ENCODE assay signal across 9 cellular contexts in genomic region chr2:207662203-207662602, GRCh38. TPM values are rescaled to one million over a fixed set of nuclear protein-coding genes. Genes with fewer than 3 reads are reported as not detected.
A peak's percentile ranks its signal among the peaks of the same experiment; 100 is the strongest.
DNase-seq lines count a peak whose midpoint lies in the region; ATAC-seq and TF ChIP-seq lines count a peak whose summit lies in the region.
"Had no signal": no experiment of that assay in that cellular context is flagged by ENCODE, and none has a peak within 500 bp of the region (broad histone marks: within the 10 kb centered on the region; RNA-seq: fewer than 3 reads in every experiment).

No MANE protein-coding gene starts in this region.

- DNase-seq in GM13977 (ENCODE audit: low spot score), result peak; percentile 42
- no peak for DNase-seq in T-helper 17 cell
- no peak for DNase-seq in cortex of kidney (lab: John Stamatoyannopoulos, UW)
- DNase-seq in NCI-H345 treated with DMSO at 0.1 percent for 48 hours (lab: John Stamatoyannopoulos, UW; ENCODE audit: unreplicated experiment), result no peak
- DNase-seq in mesenchymal stem cell, result no peak
- no peak for DNase-seq in EL
- DNase-seq: NCI-H524 treated with DMSO at 0.1 percent for 48 hours had no signal

- no peak overlapping the region for H2BK15ac ChIP-seq in mesenchymal stem cell (ENCODE audit: low read depth, poor library complexity, severe bottlenecking)

- H3K4me1 Mint-ChIP-seq in T-helper 17 cell, result peaks cover 3% of the 10 kb centered on the region

- no peak overlapping the region for H2BK12ac ChIP-seq in mesenchymal stem cell (ENCODE audit: low read length in 2 of 2)

- no peak overlapping the region for H3K9ac ChIP-seq in mesenchymal stem cell (ENCODE audit: low read length)

- H3K4me3 ChIP-seq in mesenchymal stem cell (ENCODE audit: insufficient read depth in 1 of 2, low read depth in 1 of 2, low read length in 2 of 2), result no peak overlapping the region

- no peaks in the 10 kb centered on the region for H3K27me3 Mint-ChIP-seq in T-helper 17 cell

- H2BK120ac ChIP-seq in mesenchymal stem cell (ENCODE audit: low read depth, low read length), result no peak overlapping the region

- H3K23ac ChIP-seq in mesenchymal stem cell (ENCODE audit: low read length in 2 of 2), result no peak overlapping the region

- H3K9me3 ChIP-seq in T-helper 17 cell (ENCODE audit: control insufficient read depth, low read length, poor library complexity, severe bottlenecking) (no peaks in the 10 kb centered on the region), mesenchymal stem cell (ENCODE audit: control insufficient read depth, low read length) (no peaks in the 10 kb centered on the region)

- no peak overlapping the region for H3K4me2 ChIP-seq in mesenchymal stem cell (ENCODE audit: low read length, poor library complexity, severe bottlenecking)

- H3K4me3 Mint-ChIP-seq in T-helper 17 cell, result no peak overlapping the region

- no peak overlapping the region for H2BK5ac ChIP-seq in mesenchymal stem cell (ENCODE audit: low read depth, low read length, poor library complexity, severe bottlenecking)

- no peak overlapping the region for H4K91ac ChIP-seq in mesenchymal stem cell (ENCODE audit: low read length)

- no peak overlapping the region for H3K14ac ChIP-seq in mesenchymal stem cell (ENCODE audit: low read length in 2 of 2)

- no peak for TF ChIP-seq CTCF in GM13977 (IDR thresholded peaks at IDR 0.05; ENCODE audit: extremely low read depth, insufficient read depth, missing control alignments)

- in situ Hi-C loops in GM13977 (cut with MboI; ENCODE audit: low pct_unique_long_range_greater_than_20kb, low sequenced_read_pairs, unreplicated experiment), result no loop called here

- no peak overlapping the region for H4K8ac ChIP-seq in mesenchymal stem cell (ENCODE audit: low read length)

- H3K27ac ChIP-seq in mesenchymal stem cell (ENCODE audit: low read length, poor library complexity, severe bottlenecking), result no peak overlapping the region

- no peak overlapping the region for H2AK5ac ChIP-seq in mesenchymal stem cell (ENCODE audit: low read length, severe bottlenecking)

- no peak overlapping the region for H3K27ac Mint-ChIP-seq in T-helper 17 cell

- no peaks in the 10 kb centered on the region for H3K36me3 Mint-ChIP-seq in T-helper 17 cell (ENCODE audit: low read depth)

- peak; percentile 87 for ATAC-seq in GM19397 (IDR thresholded peaks at IDR 0.05; ENCODE audit: unreplicated experiment)
- peak; percentile 86 for ATAC-seq in HG03095 (IDR thresholded peaks at IDR 0.05; ENCODE audit: unreplicated experiment)
- ATAC-seq in T-helper 17 cell, result peak; percentile 81

- peaks cover 3% of the 10 kb centered on the region for H3K4me1 ChIP-seq in mesenchymal stem cell (ENCODE audit: control insufficient read depth, insufficient read depth, low read depth, low read length)

- no peaks in the 10 kb centered on the region for H3K79me1 ChIP-seq in mesenchymal stem cell (replicated peaks; ENCODE audit: low read length, poor library complexity, severe bottlenecking)

- H3K36me3 ChIP-seq in mesenchymal stem cell (ENCODE audit: control insufficient read depth in 1 of 2, insufficient read depth in 2 of 2, low read depth in 1 of 2, low read length in 2 of 2), result no peaks in the 10 kb centered on the region

- no peak overlapping the region for H2AFZ ChIP-seq in mesenchymal stem cell (ENCODE audit: low read depth, low read length)

- no peaks in the 10 kb centered on the region for H3K27me3 ChIP-seq in mesenchymal stem cell (ENCODE audit: control insufficient read depth in 1 of 2, insufficient read depth in 1 of 2, low read length in 2 of 2)

- no peak overlapping the region for H3K18ac ChIP-seq in mesenchymal stem cell (ENCODE audit: low read depth in 1 of 2, low read length in 2 of 2)

- H3K4ac ChIP-seq in mesenchymal stem cell (ENCODE audit: low read depth in 1 of 2, low read length in 2 of 2), result no peak overlapping the region

- WGBS in mesenchymal stem cell, result 96% methylated on average over 2 of the region's 2 CpGs

RNA-seq across cellular contexts. Expression of gene METTL21A, which starts 37.0 kb away (rescaled TPM):
- total RNA-seq in T-helper 17 cell, result 10 to 100 TPM in 1 of 2 donors, 1 to 10 TPM in 1; 6.9 to 13.9 TPM
- 13.1 TPM for polyA plus RNA-seq in mesenchymal stem cell (2013, experiment 1 of 2)
- 13.2 TPM for polyA plus RNA-seq in mesenchymal stem cell (2013, experiment 2 of 2)

RNA-seq across cellular contexts. Expression of gene CCNYL1, which starts 49.2 kb away (rescaled TPM):
- 10 to 100 TPM; 12.1 to 14.3 TPM for total RNA-seq in T-helper 17 cell
- 13.9 TPM for polyA plus RNA-seq in mesenchymal stem cell (2013, experiment 1 of 2)
- 14.8 TPM for polyA plus RNA-seq in mesenchymal stem cell (2013, experiment 2 of 2)
